8 cellular contexts compared by ENCODE assay signal in the genomic region with DNA sequence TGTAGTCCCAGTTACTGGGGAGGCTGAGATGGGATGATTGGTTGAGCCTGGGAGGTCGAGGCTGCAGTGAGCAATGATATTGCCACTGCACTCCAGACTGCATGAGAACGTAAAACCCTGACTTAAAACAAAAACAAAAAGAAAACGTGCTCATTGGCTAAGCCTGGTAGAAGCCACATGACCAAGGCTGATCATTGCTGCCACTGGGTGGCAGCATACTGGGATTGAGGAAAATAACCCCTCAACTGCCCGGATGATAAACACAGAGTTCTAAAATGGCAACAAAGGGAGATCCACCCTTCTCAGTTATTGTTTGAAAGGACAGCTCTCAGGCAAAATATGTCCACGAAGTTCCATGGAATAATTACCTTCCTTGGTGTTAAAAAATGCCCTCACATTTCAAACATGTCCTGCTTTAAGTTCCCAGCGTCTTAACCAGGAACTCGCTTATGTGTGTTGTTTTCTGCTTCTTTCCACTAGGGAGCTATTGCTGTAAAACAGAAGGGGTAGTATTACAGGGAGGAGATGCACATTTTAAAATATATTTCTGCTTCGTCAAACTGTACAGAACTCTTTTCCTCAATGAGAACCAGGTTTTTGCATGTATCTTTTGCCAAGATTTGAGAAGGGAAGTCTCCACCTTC.
DNase-seq lines count a peak whose midpoint lies in the region; ATAC-seq and TF ChIP-seq lines count a peak whose summit lies in the region.

No MANE protein-coding gene starts in this region.

- H3K4me3 ChIP-seq in sigmoid colon = no peak overlapping the region

- 56 to 70% methylated on average over 8 of the region's 8 CpGs for WGBS in sigmoid colon, 2 donors

- H3K9me3 ChIP-seq in sigmoid colon = peaks cover 0 to 10% (median under 1%) of the 10 kb centered on the region in 4 donors

- DNase-seq in activated naive CD4-positive, alpha-beta T cell treated with Interleukin-2 at 50 U/mL for 16 hours = peak; percentile 46
- no peak for DNase-seq in activated naive CD4-positive, alpha-beta T cell treated with anti-CD3 and anti-CD28 coated beads, Interleukin-2, amount 10 ng/mL, durations not matched to agents 7 days and 5 days
- DNase-seq in RPMI8226 = peak; percentile 54
- DNase-seq in progenitor cell of endocrine pancreas (ENCODE audit: low spot score, unreplicated experiment) = no peak
- no peak for DNase-seq in sigmoid colon
- DNase-seq in NCI-H69 (lab: John Stamatoyannopoulos, UW) = no peak

- H3K27me3 ChIP-seq in sigmoid colon = no peaks in the 10 kb centered on the region

- no peaks in the 10 kb centered on the region for H3K4me1 ChIP-seq in sigmoid colon

- H3K4me1 Mint-ChIP-seq in activated naive CD4-positive, alpha-beta T cell treated with anti-CD3 and anti-CD28 coated beads, Interleukin-2, amount 10 ng/mL, durations not matched to agents 7 days and 5 days = no peaks in the 10 kb centered on the region
- peaks cover 3% of the 10 kb centered on the region for H3K4me1 Mint-ChIP-seq in progenitor cell of endocrine pancreas (ENCODE audit: low read depth)

- H3K4me3 Mint-ChIP-seq in activated naive CD4-positive, alpha-beta T cell treated with anti-CD3 and anti-CD28 coated beads, Interleukin-2, amount 10 ng/mL, durations not matched to agents 7 days and 5 days = no peak overlapping the region
- H3K4me3 Mint-ChIP-seq in progenitor cell of endocrine pancreas (ENCODE audit: low read depth) = no peak overlapping the region

- H3K36me3 Mint-ChIP-seq in activated naive CD4-positive, alpha-beta T cell treated with anti-CD3 and anti-CD28 coated beads, Interleukin-2, amount 10 ng/mL, durations not matched to agents 7 days and 5 days = peaks cover 3% of the 10 kb centered on the region
- H3K36me3 Mint-ChIP-seq in progenitor cell of endocrine pancreas (ENCODE audit: insufficient read depth) = peaks cover 4% of the 10 kb centered on the region

- CTCF ChIA-PET in activated naive CD4-positive, alpha-beta T cell treated with anti-CD3 and anti-CD28 coated beads, Interleukin-2, amount 10 ng/mL, durations not matched to agents 7 days and 5 days (lab: Charles Lee) = no interaction called here

- TF ChIP-seq POLR2A in sigmoid colon (IDR thresholded peaks at IDR 0.05) = no peak

- no peak overlapping the region for H3K27ac Mint-ChIP-seq in activated naive CD4-positive, alpha-beta T cell treated with anti-CD3 and anti-CD28 coated beads, Interleukin-2, amount 10 ng/mL, durations not matched to agents 7 days and 5 days
- peak overlapping the region; percentile 7 for H3K27ac Mint-ChIP-seq in progenitor cell of endocrine pancreas

- no peak for TF ChIP-seq EP300 in sigmoid colon (IDR thresholded peaks at IDR 0.05)

- peaks cover 25% of the 10 kb centered on the region for H3K9me3 Mint-ChIP-seq in activated naive CD4-positive, alpha-beta T cell treated with anti-CD3 and anti-CD28 coated beads, Interleukin-2, amount 10 ng/mL, durations not matched to agents 7 days and 5 days
- H3K9me3 Mint-ChIP-seq in progenitor cell of endocrine pancreas (ENCODE audit: low read depth) = peaks cover 13% of the 10 kb centered on the region

- peaks cover 8% of the 10 kb centered on the region for H3K27me3 Mint-ChIP-seq in activated naive CD4-positive, alpha-beta T cell treated with anti-CD3 and anti-CD28 coated beads, Interleukin-2, amount 10 ng/mL, durations not matched to agents 7 days and 5 days
- no peaks in the 10 kb centered on the region for H3K27me3 Mint-ChIP-seq in progenitor cell of endocrine pancreas

- intact Hi-C loops in sigmoid colon (cut with DNase I) = no loop called here

- no peak overlapping the region for H3K27ac ChIP-seq in sigmoid colon

- no peaks in the 10 kb centered on the region for H3K36me3 ChIP-seq in sigmoid colon

- TF ChIP-seq CTCF in progenitor cell of endocrine pancreas (IDR thresholded peaks at IDR 0.05; ENCODE audit: unreplicated experiment) (peak; percentile 44), sigmoid colon (IDR thresholded peaks at IDR 0.05) (peak in 1 of 4 experiments; percentile 30)

- ATAC-seq in esophagus mucosa = peak; percentile 43
- no peak for ATAC-seq in HG02840 (IDR thresholded peaks at IDR 0.05; ENCODE audit: low FRiP score, unreplicated experiment)

Comparison
In these comparisons a context has a peak if more than half of its experiments do, and no peak if none do; other contexts are left out.
1. DNase-seq: peak in activated naive CD4-positive, alpha-beta T cell treated with Interleukin-2 at 50 U/mL for 16 hours (single experiment) and RPMI8226 (single experiment); none in activated naive CD4-positive, alpha-beta T cell treated with anti-CD3 and anti-CD28 coated beads, Interleukin-2, amount 10 ng/mL, durations not matched to agents 7 days and 5 days (single experiment), progenitor cell of endocrine pancreas (single experiment), sigmoid colon (single experiment) and NCI-H69 (single experiment).